1 cellular context compared by ENCODE assay signal in the genomic region with DNA sequence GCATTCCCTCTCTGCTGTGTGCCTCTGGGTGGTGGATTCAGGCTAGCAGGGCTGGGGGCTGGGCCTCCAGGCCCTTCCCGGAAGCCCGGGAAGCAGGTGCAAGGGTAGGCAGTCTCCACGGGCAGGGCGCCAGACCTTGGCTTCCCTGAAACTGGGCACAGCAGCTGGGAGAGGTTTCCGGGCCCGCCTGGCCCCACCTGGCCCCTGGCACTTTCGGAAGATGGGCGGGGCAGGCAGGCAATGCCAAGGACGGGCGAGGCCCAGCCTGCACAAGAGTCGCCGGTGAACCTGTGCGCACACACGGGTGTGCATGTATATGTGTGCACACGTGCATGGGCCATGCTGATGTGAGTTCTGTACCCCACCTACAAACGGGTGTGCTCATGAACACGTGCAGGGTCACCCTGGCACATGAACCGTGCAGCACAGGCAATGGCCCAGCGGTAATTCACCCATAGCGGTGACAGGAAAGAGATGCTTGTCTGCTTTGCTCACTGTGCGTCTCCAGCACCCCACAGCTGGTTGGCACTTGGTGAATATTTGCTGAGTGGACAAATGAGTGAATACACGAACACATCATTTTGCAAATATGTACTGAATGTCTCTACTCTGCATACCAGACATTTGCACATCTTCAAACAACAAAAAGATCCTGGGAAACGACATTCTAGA.
TF ChIP-seq lines count a peak whose summit lies in the region.

No MANE protein-coding gene starts in this region.

TF ChIP-seq in GM23338, 12 proteins besides CTCF, POLR2A, EP300 and RAD21:
- TF ChIP-seq JUNB (IDR thresholded peaks at IDR 0.05; ENCODE audit: unreplicated experiment) (no peak), POLR2AphosphoS5 (IDR thresholded peaks at IDR 0.05; ENCODE audit: low read depth) (no peak), ZNF331 (CRISPR knock-in tag; IDR thresholded peaks at IDR 0.05; ENCODE audit: low read depth) (no peak), EZH2phosphoT487 (IDR thresholded peaks at IDR 0.05; ENCODE audit: unreplicated experiment) (no peak), CREB1 (CRISPR knock-in tag; IDR thresholded peaks at IDR 0.05; ENCODE audit: low read depth) (no peak), ZNF114 (CRISPR knock-in tag; IDR thresholded peaks at IDR 0.05) (no peak), STAT1 (IDR thresholded peaks at IDR 0.05; ENCODE audit: unreplicated experiment) (no peak), NANOG (IDR thresholded peaks at IDR 0.05; ENCODE audit: borderline replicate concordance) (no peak), EZH2 (IDR thresholded peaks at IDR 0.05; ENCODE audit: low read depth, unreplicated experiment) (no peak)
- TF ChIP-seq, protein P1, sequence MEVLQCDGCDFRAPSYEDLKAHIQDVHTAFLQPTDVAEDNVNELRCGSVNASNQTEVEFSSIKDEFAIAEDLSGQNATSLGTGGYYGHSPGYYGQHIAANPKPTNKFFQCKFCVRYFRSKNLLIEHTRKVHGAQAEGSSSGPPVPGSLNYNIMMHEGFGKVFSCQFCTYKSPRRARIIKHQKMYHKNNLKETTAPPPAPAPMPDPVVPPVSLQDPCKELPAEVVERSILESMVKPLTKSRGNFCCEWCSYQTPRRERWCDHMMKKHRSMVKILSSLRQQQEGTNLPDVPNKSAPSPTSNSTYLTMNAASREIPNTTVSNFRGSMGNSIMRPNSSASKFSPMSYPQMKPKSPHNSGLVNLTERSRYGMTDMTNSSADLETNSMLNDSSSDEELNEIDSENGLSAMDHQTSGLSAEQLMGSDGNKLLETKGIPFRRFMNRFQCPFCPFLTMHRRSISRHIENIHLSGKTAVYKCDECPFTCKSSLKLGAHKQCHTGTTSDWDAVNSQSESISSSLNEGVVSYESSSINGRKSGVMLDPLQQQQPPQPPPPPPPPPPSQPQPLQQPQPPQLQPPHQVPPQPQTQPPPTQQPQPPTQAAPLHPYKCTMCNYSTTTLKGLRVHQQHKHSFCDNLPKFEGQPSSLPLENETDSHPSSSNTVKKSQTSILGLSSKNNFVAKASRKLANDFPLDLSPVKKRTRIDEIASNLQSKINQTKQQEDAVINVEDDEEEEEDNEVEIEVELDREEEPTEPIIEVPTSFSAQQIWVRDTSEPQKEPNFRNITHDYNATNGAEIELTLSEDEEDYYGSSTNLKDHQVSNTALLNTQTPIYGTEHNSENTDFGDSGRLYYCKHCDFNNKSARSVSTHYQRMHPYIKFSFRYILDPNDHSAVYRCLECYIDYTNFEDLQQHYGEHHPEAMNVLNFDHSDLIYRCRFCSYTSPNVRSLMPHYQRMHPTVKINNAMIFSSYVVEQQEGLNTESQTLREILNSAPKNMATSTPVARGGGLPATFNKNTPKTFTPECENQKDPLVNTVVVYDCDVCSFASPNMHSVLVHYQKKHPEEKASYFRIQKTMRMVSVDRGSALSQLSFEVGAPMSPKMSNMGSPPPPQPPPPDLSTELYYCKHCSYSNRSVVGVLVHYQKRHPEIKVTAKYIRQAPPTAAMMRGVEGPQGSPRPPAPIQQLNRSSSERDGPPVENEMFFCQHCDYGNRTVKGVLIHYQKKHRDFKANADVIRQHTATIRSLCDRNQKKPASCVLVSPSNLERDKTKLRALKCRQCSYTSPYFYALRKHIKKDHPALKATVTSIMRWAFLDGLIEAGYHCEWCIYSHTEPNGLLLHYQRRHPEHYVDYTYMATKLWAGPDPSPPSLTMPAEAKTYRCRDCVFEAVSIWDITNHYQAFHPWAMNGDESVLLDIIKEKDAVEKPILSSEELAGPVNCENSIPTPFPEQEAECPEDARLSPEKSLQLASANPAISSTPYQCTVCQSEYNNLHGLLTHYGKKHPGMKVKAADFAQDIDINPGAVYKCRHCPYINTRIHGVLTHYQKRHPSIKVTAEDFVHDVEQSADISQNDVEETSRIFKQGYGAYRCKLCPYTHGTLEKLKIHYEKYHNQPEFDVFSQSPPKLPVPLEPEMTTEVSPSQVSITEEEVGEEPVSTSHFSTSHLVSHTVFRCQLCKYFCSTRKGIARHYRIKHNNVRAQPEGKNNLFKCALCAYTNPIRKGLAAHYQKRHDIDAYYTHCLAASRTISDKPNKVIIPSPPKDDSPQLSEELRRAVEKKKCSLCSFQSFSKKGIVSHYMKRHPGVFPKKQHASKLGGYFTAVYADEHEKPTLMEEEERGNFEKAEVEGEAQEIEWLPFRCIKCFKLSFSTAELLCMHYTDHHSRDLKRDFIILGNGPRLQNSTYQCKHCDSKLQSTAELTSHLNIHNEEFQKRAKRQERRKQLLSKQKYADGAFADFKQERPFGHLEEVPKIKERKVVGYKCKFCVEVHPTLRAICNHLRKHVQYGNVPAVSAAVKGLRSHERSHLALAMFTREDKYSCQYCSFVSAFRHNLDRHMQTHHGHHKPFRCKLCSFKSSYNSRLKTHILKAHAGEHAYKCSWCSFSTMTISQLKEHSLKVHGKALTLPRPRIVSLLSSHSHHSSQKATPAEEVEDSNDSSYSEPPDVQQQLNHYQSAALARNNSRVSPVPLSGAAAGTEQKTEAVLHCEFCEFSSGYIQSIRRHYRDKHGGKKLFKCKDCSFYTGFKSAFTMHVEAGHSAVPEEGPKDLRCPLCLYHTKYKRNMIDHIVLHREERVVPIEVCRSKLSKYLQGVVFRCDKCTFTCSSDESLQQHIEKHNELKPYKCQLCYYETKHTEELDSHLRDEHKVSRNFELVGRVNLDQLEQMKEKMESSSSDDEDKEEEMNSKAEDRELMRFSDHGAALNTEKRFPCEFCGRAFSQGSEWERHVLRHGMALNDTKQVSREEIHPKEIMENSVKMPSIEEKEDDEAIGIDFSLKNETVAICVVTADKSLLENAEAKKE (CRISPR knock-in tag; IDR thresholded peaks at IDR 0.05), result no peak
- TF ChIP-seq, protein P2, sequence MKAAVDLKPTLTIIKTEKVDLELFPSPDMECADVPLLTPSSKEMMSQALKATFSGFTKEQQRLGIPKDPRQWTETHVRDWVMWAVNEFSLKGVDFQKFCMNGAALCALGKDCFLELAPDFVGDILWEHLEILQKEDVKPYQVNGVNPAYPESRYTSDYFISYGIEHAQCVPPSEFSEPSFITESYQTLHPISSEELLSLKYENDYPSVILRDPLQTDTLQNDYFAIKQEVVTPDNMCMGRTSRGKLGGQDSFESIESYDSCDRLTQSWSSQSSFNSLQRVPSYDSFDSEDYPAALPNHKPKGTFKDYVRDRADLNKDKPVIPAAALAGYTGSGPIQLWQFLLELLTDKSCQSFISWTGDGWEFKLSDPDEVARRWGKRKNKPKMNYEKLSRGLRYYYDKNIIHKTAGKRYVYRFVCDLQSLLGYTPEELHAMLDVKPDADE (IDR thresholded peaks at IDR 0.05), result no peak
- TF ChIP-seq, protein P3, sequence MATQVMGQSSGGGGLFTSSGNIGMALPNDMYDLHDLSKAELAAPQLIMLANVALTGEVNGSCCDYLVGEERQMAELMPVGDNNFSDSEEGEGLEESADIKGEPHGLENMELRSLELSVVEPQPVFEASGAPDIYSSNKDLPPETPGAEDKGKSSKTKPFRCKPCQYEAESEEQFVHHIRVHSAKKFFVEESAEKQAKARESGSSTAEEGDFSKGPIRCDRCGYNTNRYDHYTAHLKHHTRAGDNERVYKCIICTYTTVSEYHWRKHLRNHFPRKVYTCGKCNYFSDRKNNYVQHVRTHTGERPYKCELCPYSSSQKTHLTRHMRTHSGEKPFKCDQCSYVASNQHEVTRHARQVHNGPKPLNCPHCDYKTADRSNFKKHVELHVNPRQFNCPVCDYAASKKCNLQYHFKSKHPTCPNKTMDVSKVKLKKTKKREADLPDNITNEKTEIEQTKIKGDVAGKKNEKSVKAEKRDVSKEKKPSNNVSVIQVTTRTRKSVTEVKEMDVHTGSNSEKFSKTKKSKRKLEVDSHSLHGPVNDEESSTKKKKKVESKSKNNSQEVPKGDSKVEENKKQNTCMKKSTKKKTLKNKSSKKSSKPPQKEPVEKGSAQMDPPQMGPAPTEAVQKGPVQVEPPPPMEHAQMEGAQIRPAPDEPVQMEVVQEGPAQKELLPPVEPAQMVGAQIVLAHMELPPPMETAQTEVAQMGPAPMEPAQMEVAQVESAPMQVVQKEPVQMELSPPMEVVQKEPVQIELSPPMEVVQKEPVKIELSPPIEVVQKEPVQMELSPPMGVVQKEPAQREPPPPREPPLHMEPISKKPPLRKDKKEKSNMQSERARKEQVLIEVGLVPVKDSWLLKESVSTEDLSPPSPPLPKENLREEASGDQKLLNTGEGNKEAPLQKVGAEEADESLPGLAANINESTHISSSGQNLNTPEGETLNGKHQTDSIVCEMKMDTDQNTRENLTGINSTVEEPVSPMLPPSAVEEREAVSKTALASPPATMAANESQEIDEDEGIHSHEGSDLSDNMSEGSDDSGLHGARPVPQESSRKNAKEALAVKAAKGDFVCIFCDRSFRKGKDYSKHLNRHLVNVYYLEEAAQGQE (IDR thresholded peaks at IDR 0.05; ENCODE audit: unreplicated experiment), result no peak
